25 cellular contexts compared by ENCODE assay signal in genomic region chr5:105680858-105681257, GRCh38.
"Had no signal": no experiment of that assay in that cellular context is flagged by ENCODE, and none has a peak within 500 bp of the region (broad histone marks: within the 10 kb centered on the region; RNA-seq: fewer than 3 reads in every experiment).

No MANE protein-coding gene starts in this region.

- H3K36me3 Mint-ChIP-seq: activated CD4-positive, alpha-beta memory T cell treated with anti-CD3 and anti-CD28 coated beads for 36 hours; activated naive CD8-positive, alpha-beta T cell; T-cell had no signal

- H3K4me3 Mint-ChIP-seq: activated CD4-positive, alpha-beta memory T cell treated with anti-CD3 and anti-CD28 coated beads for 36 hours; activated CD4-positive, alpha-beta T cell treated with anti-CD3 and anti-CD28 coated beads, Interleukin-2, amount 10 ng/mL, durations not matched to agents 7 days and 5 days; activated naive CD4-positive, alpha-beta T cell treated with anti-CD3 and anti-CD28 coated beads for 36 hours; activated naive CD8-positive, alpha-beta T cell; activated T-cell treated with anti-CD3 and anti-CD28 coated beads, Interleukin-2, amount 50 U/mL, for 4 hours; activated T-helper 17 cell treated with anti-CD3 and anti-CD28 coated beads, Interleukin-2, amount 50 U/mL, for 72 hours; T-cell had no signal

- H3K4me1 Mint-ChIP-seq: activated CD4-positive, alpha-beta T cell treated with anti-CD3 and anti-CD28 coated beads, Interleukin-2, amount 10 ng/mL, durations not matched to agents 7 days and 5 days; activated T-helper 17 cell treated with anti-CD3 and anti-CD28 coated beads, Interleukin-2, amount 50 U/mL, for 72 hours; T-cell had no signal

- H3K27me3 ChIP-seq: brain microvascular endothelial cell had no signal

- H3K27ac ChIP-seq: brain microvascular endothelial cell, VCaP had no signal

- DNase-seq: activated CD4-positive, alpha-beta memory T cell treated with anti-CD3 and anti-CD28 coated beads for 36 hours; activated CD4-positive, alpha-beta T cell treated with anti-CD3 and anti-CD28 coated beads, Interleukin-2, amount 10 ng/mL, durations not matched to agents 7 days and 5 days; activated CD4-positive, CD25-positive, alpha-beta regulatory T cell; activated CD8-positive, alpha-beta memory T cell treated with anti-CD3 and anti-CD28 coated beads for 24 hours; activated gamma-delta T cell; activated naive CD4-positive, alpha-beta T cell treated with anti-CD3 and anti-CD28 coated beads for 36 hours; activated T-cell treated with anti-CD3 and anti-CD28 coated beads, Interleukin-2, amount 50 U/mL, for 4 hours; brain microvascular endothelial cell; cerebellar nuclear complex; Karpas-422; NCI-H1105 treated with DMSO at 0.1 percent for 48 hours; NCI-H1436 treated with DMSO at 0.1 percent for 48 hours; NCI-H1930; NCI-H2107; NCI-H345; NCI-H524; RPMI8226; T-cell; T-helper 2 cell; T1000 had no signal

- ATAC-seq: activated T-cell treated with anti-CD3 and anti-CD28 coated beads, Interleukin-2, amount 50 U/mL, for 4 hours; activated T-helper 17 cell treated with anti-CD3 and anti-CD28 coated beads, Interleukin-2, amount 50 U/mL, for 72 hours; Panc1; Right ventricle myocardium inferior; T-cell had no signal

- H3K27me3 Mint-ChIP-seq: activated CD4-positive, alpha-beta memory T cell treated with anti-CD3 and anti-CD28 coated beads for 36 hours; activated CD4-positive, alpha-beta T cell treated with anti-CD3 and anti-CD28 coated beads, Interleukin-2, amount 10 ng/mL, durations not matched to agents 7 days and 5 days; activated naive CD8-positive, alpha-beta T cell; activated T-helper 17 cell treated with anti-CD3 and anti-CD28 coated beads, Interleukin-2, amount 50 U/mL, for 72 hours; T-cell had no signal

- H3K36me3 ChIP-seq: brain microvascular endothelial cell had no signal

- H3K27ac Mint-ChIP-seq: activated CD4-positive, alpha-beta memory T cell treated with anti-CD3 and anti-CD28 coated beads for 36 hours; activated CD4-positive, alpha-beta T cell treated with anti-CD3 and anti-CD28 coated beads, Interleukin-2, amount 10 ng/mL, durations not matched to agents 7 days and 5 days; activated naive CD4-positive, alpha-beta T cell treated with anti-CD3 and anti-CD28 coated beads for 36 hours; activated naive CD8-positive, alpha-beta T cell; activated T-helper 17 cell treated with anti-CD3 and anti-CD28 coated beads, Interleukin-2, amount 50 U/mL, for 72 hours; T-cell had no signal
